8 cellular contexts compared by ENCODE assay signal in the genomic region with DNA sequence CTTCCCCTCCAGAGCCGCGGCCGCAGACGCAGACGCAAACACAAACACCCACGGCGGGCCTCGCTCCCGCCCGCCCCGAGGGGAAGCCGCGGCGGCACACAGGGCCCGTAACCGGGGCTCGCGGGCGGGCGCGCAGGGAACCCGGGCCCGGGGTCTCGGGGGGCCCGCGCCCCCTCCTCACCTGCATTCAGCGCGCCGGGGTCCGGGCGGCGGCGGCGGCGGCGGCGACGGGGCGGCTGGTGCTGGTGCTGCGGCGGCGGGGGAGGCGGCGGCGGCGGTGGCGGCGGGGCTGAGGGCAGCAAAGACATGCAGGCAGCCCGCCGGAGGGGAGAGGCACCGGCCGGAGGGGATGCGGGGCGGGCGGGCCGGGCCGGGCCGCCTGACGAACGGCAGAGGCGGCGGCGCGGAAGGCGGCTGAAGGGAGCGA. TPM values are rescaled to one million over a fixed set of nuclear protein-coding genes. Genes with fewer than 3 reads are reported as not detected.
DNase-seq lines count a peak whose midpoint lies in the region; ATAC-seq and TF ChIP-seq lines count a peak whose summit lies in the region.

No MANE protein-coding gene starts in this region.

- POLR2A ChIA-PET in IMR-90 (lab: Charles Lee; ENCODE audit: unreplicated experiment) = interaction anchor here (0.5 to 1.0 kb wide), 2 partner anchors 43 to 112 kb away, joined by 3 read pairs; a partner anchor contains a TSS

- no peaks in the 10 kb centered on the region for H3K27me3 ChIP-seq in CD4-positive, CD25-positive, alpha-beta regulatory T cell (ENCODE audit: control insufficient read depth, insufficient read depth, low read length)
- no peaks in the 10 kb centered on the region for H3K27me3 ChIP-seq in IMR-90 (ENCODE audit: control insufficient read depth, insufficient read depth, low read length)

- no peak for TF ChIP-seq RAD21 in IMR-90 (IDR thresholded peaks at IDR 0.05; ENCODE audit: low read length)

- H3K4me3 ChIP-seq in CD4-positive, CD25-positive, alpha-beta regulatory T cell (ENCODE audit: low read depth, low read length) = peak overlapping the region; percentile 78
- peak overlapping the region; percentile 94 for H3K4me3 ChIP-seq in IMR-90 (ENCODE audit: insufficient read depth, low read depth, low read length)
- H3K4me3 ChIP-seq in astrocyte of the spinal cord (ENCODE audit: low read depth, low read length) = peak overlapping the region; percentile 79

- ATAC-seq in CD4-positive, CD25-positive, alpha-beta regulatory T cell (ENCODE audit: low read depth in 2 of 2) = peak; percentile 36 to 47
- ATAC-seq in GM21367 (IDR thresholded peaks at IDR 0.05; ENCODE audit: unreplicated experiment) (peak; percentile 3), IMR-90 (ENCODE audit: low read depth) (peak; percentile 27)

- H3K18ac ChIP-seq in IMR-90 (ENCODE audit: low read depth, low read length) = no peak overlapping the region

- no peak overlapping the region for H4K91ac ChIP-seq in IMR-90 (ENCODE audit: insufficient read depth, low read depth, low read length)

- H3K4me2 ChIP-seq in IMR-90 (ENCODE audit: low read depth, low read length) = peak overlapping the region; percentile 49

- TF ChIP-seq POLR2A in IMR-90 (IDR thresholded peaks at IDR 0.05; ENCODE audit: low read depth, low read length) = no peak

- H3K27me3 Mint-ChIP-seq in CD4-positive, CD25-positive, alpha-beta regulatory T cell = peaks cover 13% of the 10 kb centered on the region

- dilution Hi-C loops in IMR-90 (cut with HindIII; ENCODE audit: low sequenced_read_pairs, unreplicated experiment) = no loop called here

- H2BK5ac ChIP-seq in IMR-90 (ENCODE audit: low read depth, low read length, poor library complexity, severe bottlenecking) = peak overlapping the region; percentile 74

- H3K9me1 ChIP-seq in IMR-90 (ENCODE audit: insufficient read depth, low read length) = no peaks in the 10 kb centered on the region

- 0% methylated on average over 29 of the region's 66 CpGs; no CpG with 5 or more reads in 1 of the 2 experiments for WGBS in IMR-90 (ENCODE audit: extremely low coverage in 2 of 2, insufficient read length in 1 of 2), 2 experiments

- H3K36me3 Mint-ChIP-seq in CD4-positive, CD25-positive, alpha-beta regulatory T cell = peaks cover 11% of the 10 kb centered on the region

- no peaks in the 10 kb centered on the region for H3K36me3 ChIP-seq in CD4-positive, CD25-positive, alpha-beta regulatory T cell (ENCODE audit: control insufficient read depth, insufficient read depth, low read length)
- no peaks in the 10 kb centered on the region for H3K36me3 ChIP-seq in IMR-90 (ENCODE audit: control insufficient read depth, insufficient read depth, low read length)

- no peaks in the 10 kb centered on the region for H3K9me3 ChIP-seq in CD4-positive, CD25-positive, alpha-beta regulatory T cell (ENCODE audit: control insufficient read depth in 2 of 2, low read length in 2 of 2)
- no peaks in the 10 kb centered on the region for H3K9me3 ChIP-seq in IMR-90 (ENCODE audit: control insufficient read depth, insufficient read depth, low read length)

- peaks cover 35 to 61% (median 38%) of the 10 kb centered on the region in 4 donors for H3K4me1 Mint-ChIP-seq in CD4-positive, CD25-positive, alpha-beta regulatory T cell

- BruUV-seq in IMR-90 (replicated peaks; lab: Mats Ljungman, UMichigan) = no TSS peak

- no peak for DNase-seq in CD4-positive, CD25-positive, alpha-beta regulatory T cell
- DNase-seq in IMR-90 = no peak
- DNase-seq in astrocyte of the spinal cord (ENCODE audit: low read depth, low spot score) = peak; percentile 19
- DNase-seq in iris pigment epithelial cell (ENCODE audit: low read depth) = peak; percentile 30
- peak in 2 of 3 donors; percentile 68 to 70 for DNase-seq in stimulated activated CD4-positive, alpha-beta T cell treated with anti-CD3 and anti-CD28 coated beads, TNF-alpha, amount 100 ng/mL, for 1 hour (ENCODE audit: low read depth in 3 of 3, low spot score in 1 of 3)
- no peak for DNase-seq in T1000 (lab: John Stamatoyannopoulos, UW)
- no peak for DNase-seq in inferior parietal cortex (ENCODE audit: extremely low spot score)

- no peak overlapping the region for H3K4ac ChIP-seq in IMR-90 (ENCODE audit: low read depth, low read length)

- H3K4me3 Mint-ChIP-seq in CD4-positive, CD25-positive, alpha-beta regulatory T cell = peak overlapping the region; percentile 97 to 100 (median 99)

- in situ Hi-C loops in IMR-90 (cut with MboI; ENCODE audit: low sequenced_read_pairs) (no loop called here), astrocyte of the spinal cord (cut with HindIII; ENCODE audit: low sequenced_read_pairs) (no loop called here)

- H3K27ac ChIP-seq in CD4-positive, CD25-positive, alpha-beta regulatory T cell (ENCODE audit: insufficient read depth, low read length, poor library complexity, severe bottlenecking) = peak overlapping the region; percentile 99
- peak overlapping the region; percentile 83 for H3K27ac ChIP-seq in IMR-90 (ENCODE audit: insufficient read depth, low read length)

- peak overlapping the region; percentile 96 to 100 (median 100) for H3K27ac Mint-ChIP-seq in CD4-positive, CD25-positive, alpha-beta regulatory T cell

- no peak overlapping the region; the same call in 1 of the 2 replicates for H2AK5ac ChIP-seq in IMR-90 (ENCODE audit: low read depth, low read length)

- CTCF ChIA-PET in IMR-90 (lab: Yijun Ruan, JAX) = interaction anchor here (0.8 to 1.2 kb wide), 2 partner anchors 10 to 19 kb away, joined by 3 to 4 read pairs; no protein-coding TSS in a partner anchor

- peaks cover 8 to 12% of the 10 kb centered on the region in 2 experiments for H3K79me1 ChIP-seq in IMR-90 (ENCODE audit: low read depth in 1 of 2, low read length in 2 of 2)

- H4K5ac ChIP-seq in IMR-90 (ENCODE audit: low read depth, low read length) = no peak overlapping the region

- H4K8ac ChIP-seq in IMR-90 (ENCODE audit: low read depth in 2 of 2, low read length in 2 of 2) = peak overlapping the region in 1 of 2 experiments; percentile 70; a peak in 1 of 4 replicates

- H3K56ac ChIP-seq in IMR-90 (ENCODE audit: extremely low read depth, insufficient read depth, low read length) = no peak overlapping the region

- TF ChIP-seq CTCF in IMR-90 (conservative IDR thresholded peaks at IDR 0.05; ENCODE audit: low read depth, low read length) (no peak), astrocyte of the spinal cord (IDR thresholded peaks at IDR 0.05; ENCODE audit: low read depth, low read length) (no peak)

- peak overlapping the region; percentile 88 for H3K9ac ChIP-seq in IMR-90 (ENCODE audit: low read depth, low read length)

- no peak overlapping the region for H2BK15ac ChIP-seq in IMR-90 (ENCODE audit: low read depth, low read length)

- H4K20me1 ChIP-seq in IMR-90 (ENCODE audit: insufficient read depth, low read length) = peaks cover 16% of the 10 kb centered on the region; the same call in 1 of the 2 replicates

- H3K14ac ChIP-seq in IMR-90 (replicated peaks; ENCODE audit: low read depth, low read length) = no peak overlapping the region

- intact Hi-C loops in IMR-90 (cut with micrococcal nuclease) = loop anchor here (5.0 kb wide), 2 partner anchors 42 to 122 kb away; no protein-coding TSS in a partner anchor

- H2BK120ac ChIP-seq in IMR-90 (ENCODE audit: low read depth, low read length) = no peak overlapping the region

- H3K4me1 ChIP-seq in CD4-positive, CD25-positive, alpha-beta regulatory T cell (ENCODE audit: control insufficient read depth, insufficient read depth, low read length, poor library complexity, severe bottlenecking) = peaks cover 58% of the 10 kb centered on the region
- peaks cover 2% of the 10 kb centered on the region for H3K4me1 ChIP-seq in IMR-90 (ENCODE audit: control insufficient read depth, insufficient read depth, low read length)

- H2AFZ ChIP-seq in IMR-90 (replicated peaks; ENCODE audit: low read length, poor library complexity) = peak overlapping the region; percentile 98

- no peak overlapping the region for H3K23ac ChIP-seq in IMR-90 (ENCODE audit: low read depth, low read length)

- H2AK9ac ChIP-seq in IMR-90 (replicated peaks; ENCODE audit: low read depth, low read length, poor library complexity) = peak overlapping the region; percentile 66

- no peak overlapping the region for H2BK20ac ChIP-seq in IMR-90 (ENCODE audit: low read depth, low read length)

- H3K9me3 Mint-ChIP-seq in CD4-positive, CD25-positive, alpha-beta regulatory T cell = peaks cover 0 to 6% (median 0%) of the 10 kb centered on the region in 7 donors

TF ChIP-seq in IMR-90, 13 proteins besides CTCF, POLR2A, EP300 and RAD21:
- TF ChIP-seq FOS (IDR thresholded peaks at IDR 0.05; ENCODE audit: low read depth, low read length) = no peak
- peak; percentile 60; the same call in 1 of the 2 replicates for TF ChIP-seq MAZ (IDR thresholded peaks at IDR 0.05; ENCODE audit: borderline replicate concordance, low read depth, low read length)
- no peak for TF ChIP-seq BHLHE40 (IDR thresholded peaks at IDR 0.05; ENCODE audit: low read depth, low read length)
- TF ChIP-seq, protein P1, sequence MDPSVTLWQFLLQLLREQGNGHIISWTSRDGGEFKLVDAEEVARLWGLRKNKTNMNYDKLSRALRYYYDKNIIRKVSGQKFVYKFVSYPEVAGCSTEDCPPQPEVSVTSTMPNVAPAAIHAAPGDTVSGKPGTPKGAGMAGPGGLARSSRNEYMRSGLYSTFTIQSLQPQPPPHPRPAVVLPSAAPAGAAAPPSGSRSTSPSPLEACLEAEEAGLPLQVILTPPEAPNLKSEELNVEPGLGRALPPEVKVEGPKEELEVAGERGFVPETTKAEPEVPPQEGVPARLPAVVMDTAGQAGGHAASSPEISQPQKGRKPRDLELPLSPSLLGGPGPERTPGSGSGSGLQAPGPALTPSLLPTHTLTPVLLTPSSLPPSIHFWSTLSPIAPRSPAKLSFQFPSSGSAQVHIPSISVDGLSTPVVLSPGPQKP (IDR thresholded peaks at IDR 0.05; ENCODE audit: borderline replicate concordance, low read depth, low read length) = no peak
- TF ChIP-seq MAFK (IDR thresholded peaks at IDR 0.05; ENCODE audit: low read depth, low read length) = no peak
- TF ChIP-seq RFX5 (IDR thresholded peaks at IDR 0.05; ENCODE audit: low read depth, low read length) = no peak

RNA-seq across cellular contexts. Expression of a gene that starts 0.3 kb away (rescaled TPM):
- total RNA-seq in CD4-positive, CD25-positive, alpha-beta regulatory T cell = 237 TPM
- 10 to 100 TPM; 44.1 to 55.5 (median 51.2) TPM for polyA plus RNA-seq in CD4-positive, CD25-positive, alpha-beta regulatory T cell
- 14.4 and 21.1 TPM in 2 replicates for total RNA-seq in IMR-90 (2012; rRNA removed)
- 3.2 and 3.5 TPM in 2 replicates for polyA plus RNA-seq in IMR-90 (2012; rRNA removed)
- polyA plus RNA-seq in IMR-90 (2012; cell fraction: cytosol; rRNA removed) = 0.92 and 3.7 TPM in 2 replicates
- 0.90 and 5.5 TPM in 2 replicates for polyA plus RNA-seq in IMR-90 (2012; cell fraction: nucleus; rRNA removed; ENCODE audit: low replicate concordance)

RNA-seq across cellular contexts. Expression of a gene that starts 43.2 kb away (rescaled TPM):
- 31.3 TPM for total RNA-seq in CD4-positive, CD25-positive, alpha-beta regulatory T cell
- polyA plus RNA-seq in CD4-positive, CD25-positive, alpha-beta regulatory T cell = 10 to 100 TPM; 32.0 to 36.8 (median 33.7) TPM
- total RNA-seq in IMR-90 (2012; rRNA removed) = 13.4 and 33.6 TPM in 2 replicates
- 22.4 and 22.5 TPM in 2 replicates for polyA plus RNA-seq in IMR-90 (2012; rRNA removed)
- polyA plus RNA-seq in IMR-90 (2012; cell fraction: cytosol; rRNA removed) = 1.3 and 2.3 TPM in 2 replicates
- 0.32 and 4.2 TPM in 2 replicates for polyA plus RNA-seq in IMR-90 (2012; cell fraction: nucleus; rRNA removed; ENCODE audit: low replicate concordance)

Comparison
In these comparisons a context has a peak if more than half of its experiments do, and no peak if none do; other contexts are left out.
1. DNase-seq: peak in astrocyte of the spinal cord (single experiment), iris pigment epithelial cell (single experiment) and stimulated activated CD4-positive, alpha-beta T cell treated with anti-CD3 and anti-CD28 coated beads, TNF-alpha, amount 100 ng/mL, for 1 hour (2 of 3); none in CD4-positive, CD25-positive, alpha-beta regulatory T cell (0 of 3), IMR-90 (single experiment), T1000 (single experiment) and inferior parietal cortex (single experiment).
2. RNA of a gene that starts 0.3 kb away (total RNA-seq): 237 TPM in CD4-positive, CD25-positive, alpha-beta regulatory T cell (single experiment); 14.4 to 21.1 TPM in IMR-90; every median in the first group is over 10 times any median in the second.
3. Peak in every context shown above with its lines, with median percentiles within 50 percentile points of each other: ATAC-seq and H3K4me3 ChIP-seq.